10 cellular contexts compared by ENCODE assay signal in the genomic region with DNA sequence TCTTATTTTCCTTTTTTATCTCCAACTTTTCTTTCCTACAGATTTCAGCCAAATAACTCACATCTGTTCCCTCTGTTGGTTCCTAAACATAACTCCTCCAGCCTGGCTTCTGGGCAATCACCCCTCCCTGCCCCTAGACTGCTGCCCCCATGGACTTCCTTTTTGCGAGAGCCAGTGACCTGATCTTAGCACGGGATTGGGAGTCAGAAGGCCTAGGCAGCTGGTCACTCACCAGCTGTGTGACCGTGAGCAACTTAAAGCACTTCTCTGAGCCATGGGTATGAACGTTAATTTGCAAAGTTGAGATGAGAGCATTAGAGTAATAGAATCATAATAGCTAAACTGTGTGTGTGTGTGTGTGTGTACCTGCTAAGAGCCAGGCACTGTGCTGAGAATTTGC. TPM values are rescaled to one million over a fixed set of nuclear protein-coding genes. Genes with fewer than 3 reads are reported as not detected.
DNase-seq lines count a peak whose midpoint lies in the region; ATAC-seq and TF ChIP-seq lines count a peak whose summit lies in the region.
"Had no signal": no experiment of that assay in that cellular context is flagged by ENCODE, and none has a peak within 500 bp of the region (broad histone marks: within the 10 kb centered on the region; RNA-seq: fewer than 3 reads in every experiment).

No MANE protein-coding gene starts in this region.

- H2AFZ ChIP-seq in GM23338 = no peak overlapping the region

- peak overlapping the region; percentile 98 for H3K27ac ChIP-seq in GM23338 (ENCODE audit: low read depth)

- no peaks in the 10 kb centered on the region for H4K20me1 ChIP-seq in GM23338 (replicated peaks; ENCODE audit: insufficient read depth)

- H3F3A ChIP-seq in GM23338 (replicated peaks; ENCODE audit: low read depth) = peaks cover 19% of the 10 kb centered on the region

- H3K36me3 Mint-ChIP-seq in GM23338 (ENCODE audit: low read depth) = no peaks in the 10 kb centered on the region
- no peaks in the 10 kb centered on the region for H3K36me3 Mint-ChIP-seq in dendritic cell treated with granulocyte-macrophage colony-stimulating factor and Interleukin-4, amounts not matched to agents 40 ng/mL and 50 ng/mL, for 4 days (ENCODE audit: low read depth)
- H3K36me3 Mint-ChIP-seq in naive thymus-derived CD8-positive, alpha-beta T cell = no peaks in the 10 kb centered on the region

- no peak overlapping the region; the same call in 2 of the 3 replicates for H3K4me3 Mint-ChIP-seq in GM23338
- H3K4me3 Mint-ChIP-seq in dendritic cell treated with granulocyte-macrophage colony-stimulating factor and Interleukin-4, amounts not matched to agents 40 ng/mL and 50 ng/mL, for 4 days = peak overlapping the region; percentile 46
- peak overlapping the region in 9 of 10 donors; percentile 34 to 85 (median 77) for H3K4me3 Mint-ChIP-seq in naive thymus-derived CD8-positive, alpha-beta T cell

- H3K9me2 ChIP-seq in GM23338 (ENCODE audit: insufficient read depth) = no peaks in the 10 kb centered on the region

- H3K27me3 Mint-ChIP-seq in GM23338 (ENCODE audit: insufficient read depth, low read depth, poor library complexity) = peaks cover 5% of the 10 kb centered on the region
- H3K27me3 Mint-ChIP-seq in dendritic cell treated with granulocyte-macrophage colony-stimulating factor and Interleukin-4, amounts not matched to agents 40 ng/mL and 50 ng/mL, for 4 days = no peaks in the 10 kb centered on the region
- H3K27me3 Mint-ChIP-seq in naive thymus-derived CD8-positive, alpha-beta T cell = peaks cover 14 to 57% (median 24%) of the 10 kb centered on the region in 5 donors

- H3K4me1 Mint-ChIP-seq in GM23338 = peaks cover 59% of the 10 kb centered on the region
- H3K4me1 Mint-ChIP-seq in dendritic cell treated with granulocyte-macrophage colony-stimulating factor and Interleukin-4, amounts not matched to agents 40 ng/mL and 50 ng/mL, for 4 days (ENCODE audit: low read depth) = peaks cover 94% of the 10 kb centered on the region
- H3K4me1 Mint-ChIP-seq in naive thymus-derived CD8-positive, alpha-beta T cell = peaks cover 48 to 87% (median 79%) of the 10 kb centered on the region in 4 donors

- no peaks in the 10 kb centered on the region for H3K79me2 ChIP-seq in GM23338 (replicated peaks; ENCODE audit: insufficient read depth)

- no peaks in the 10 kb centered on the region for H3K27me3 ChIP-seq in GM23338 (ENCODE audit: insufficient read depth)

- H3K4me3 ChIP-seq in GM23338 = no peak overlapping the region; the same call in 1 of the 2 replicates

- peaks cover 67% of the 10 kb centered on the region for H3K4me1 ChIP-seq in GM23338 (ENCODE audit: insufficient read depth)

- no peak for TF ChIP-seq CTCF in GM23338 (conservative IDR thresholded peaks at IDR 0.05; ENCODE audit: low read depth in 2 of 2)

- H3K9me3 Mint-ChIP-seq in GM23338 = no peaks in the 10 kb centered on the region
- no peaks in the 10 kb centered on the region for H3K9me3 Mint-ChIP-seq in dendritic cell treated with granulocyte-macrophage colony-stimulating factor and Interleukin-4, amounts not matched to agents 40 ng/mL and 50 ng/mL, for 4 days
- no peaks in the 10 kb centered on the region for H3K9me3 Mint-ChIP-seq in naive thymus-derived CD8-positive, alpha-beta T cell

- intact Hi-C loops in dendritic cell treated with granulocyte-macrophage colony-stimulating factor and Interleukin-4, amounts not matched to agents 40 ng/mL and 50 ng/mL, for 4 days (cut with micrococcal nuclease) = no loop called here

- POLR2A ChIA-PET in naive thymus-derived CD8-positive, alpha-beta T cell (lab: Charles Lee) = no interaction called here

- ATAC-seq in GM23338 = no peak
- ATAC-seq in naive thymus-derived CD8-positive, alpha-beta T cell = no peak
- no peak for ATAC-seq in HG03439 (IDR thresholded peaks at IDR 0.05; ENCODE audit: unreplicated experiment)

- H3K27ac Mint-ChIP-seq in GM23338 = peak overlapping the region; percentile 59
- peak overlapping the region; percentile 99 for H3K27ac Mint-ChIP-seq in dendritic cell treated with granulocyte-macrophage colony-stimulating factor and Interleukin-4, amounts not matched to agents 40 ng/mL and 50 ng/mL, for 4 days
- H3K27ac Mint-ChIP-seq in naive thymus-derived CD8-positive, alpha-beta T cell = peak overlapping the region in 3 of 10 donors; percentile 7 to 51 (median 16)

- H3K4me2 ChIP-seq in GM23338 = peak overlapping the region; percentile 70

- peak; percentile 89 for DNase-seq in CD1c-positive myeloid dendritic cell (ENCODE audit: extremely low spot score)
- no peak for DNase-seq in GM23338 (ENCODE audit: low spot score)
- no peak for DNase-seq in naive thymus-derived CD8-positive, alpha-beta T cell
- no peak for DNase-seq in kidney glomerular epithelial cell (lab: John Stamatoyannopoulos, UW)
- DNase-seq in NK-92 treated with Interleukin-12 subunit alpha and Interleukin-12 subunit beta, amount 100 ng/mL, for 24 hours (lab: John Stamatoyannopoulos, UW) = no peak
- DNase-seq: activated naive CD4-positive, alpha-beta T cell treated with anti-CD3 and anti-CD28 coated beads, Interleukin-2, amount 50 U/mL, for 16 hours; midbrain; MM.1S had no signal

- H3K36me3 ChIP-seq in GM23338 (ENCODE audit: insufficient read depth) = no peaks in the 10 kb centered on the region

TF ChIP-seq in GM23338, 12 proteins besides CTCF, POLR2A, EP300 and RAD21 (continues in another document):
- no peak for TF ChIP-seq EZH2phosphoT487 (IDR thresholded peaks at IDR 0.05; ENCODE audit: unreplicated experiment)
- TF ChIP-seq ZNF331 (CRISPR knock-in tag; IDR thresholded peaks at IDR 0.05; ENCODE audit: low read depth) = no peak
- TF ChIP-seq NANOG (IDR thresholded peaks at IDR 0.05; ENCODE audit: borderline replicate concordance) = no peak
- TF ChIP-seq EZH2 (IDR thresholded peaks at IDR 0.05; ENCODE audit: low read depth, unreplicated experiment) = no peak

RNA-seq across cellular contexts. Expression of a gene that starts 4.5 kb away (rescaled TPM):
- 5.4 and 5.8 TPM in 2 replicates for total RNA-seq in GM23338 (2014; rRNA removed; shearing (Covaris generic))
- polyA plus RNA-seq in GM23338 (2016; fragmentation: Nextera tagmentation; extraction: Ambion mirVana) = 4.1 and 4.3 TPM in 2 replicates
- 1 to 10 TPM in 1 of 2 experiments, under 1 TPM in 1; 0.75 to 1.3 TPM for total RNA-seq in naive thymus-derived CD8-positive, alpha-beta T cell
- not detected for polyA plus RNA-seq in naive thymus-derived CD8-positive, alpha-beta T cell

RNA-seq across cellular contexts. Expression of a gene that starts 24.8 kb away (rescaled TPM):
- total RNA-seq in GM23338 (2014; rRNA removed; shearing (Covaris generic)) = 0.35 and 3.5 TPM in 2 replicates
- 8.4 and 9.8 TPM in 2 replicates for polyA plus RNA-seq in GM23338 (2016; fragmentation: Nextera tagmentation; extraction: Ambion mirVana)
- 1 to 10 TPM; 1.0 to 1.5 TPM for total RNA-seq in naive thymus-derived CD8-positive, alpha-beta T cell
- polyA plus RNA-seq in naive thymus-derived CD8-positive, alpha-beta T cell = under 1 TPM in 1 of 3 donors, not detected in 2; 0.83 TPM

RNA-seq across cellular contexts. Expression of a gene that starts 32.2 kb away (rescaled TPM):
- 18.6 and 24.2 TPM in 2 replicates for total RNA-seq in GM23338 (2014; rRNA removed; shearing (Covaris generic))
- polyA plus RNA-seq in GM23338 (2016; fragmentation: Nextera tagmentation; extraction: Ambion mirVana) = 5.7 and 7.4 TPM in 2 replicates
- total RNA-seq in naive thymus-derived CD8-positive, alpha-beta T cell = 10 to 100 TPM; 53.1 to 56.2 TPM
- polyA plus RNA-seq in naive thymus-derived CD8-positive, alpha-beta T cell = 10 to 100 TPM in 1 of 3 donors, 1 to 10 TPM in 2; 6.4 to 13.2 (median 7.8) TPM
